ENCODE assay signal across 1 cellular context in the genomic region with DNA sequence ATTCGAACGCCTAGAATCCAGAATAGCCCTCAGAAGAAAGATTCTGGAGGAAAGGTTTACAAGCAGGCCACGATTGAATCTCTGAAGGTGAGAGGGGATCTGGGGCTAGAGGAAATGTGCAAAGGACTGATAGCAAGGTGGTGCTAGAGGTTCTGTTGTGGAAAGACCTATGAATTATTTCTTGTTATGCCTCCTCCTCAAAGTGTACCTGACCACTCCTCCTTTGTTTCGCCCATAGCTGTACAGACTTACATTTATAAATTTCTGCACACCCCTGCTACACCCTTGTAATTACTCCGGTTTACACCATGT.
TF ChIP-seq lines count a peak whose summit lies in the region.

No MANE protein-coding gene starts in this region.

TF ChIP-seq in K562, 482 proteins besides CTCF, POLR2A, EP300 and RAD21 (continued from another document and continues in another):
- TF ChIP-seq, protein P1, sequence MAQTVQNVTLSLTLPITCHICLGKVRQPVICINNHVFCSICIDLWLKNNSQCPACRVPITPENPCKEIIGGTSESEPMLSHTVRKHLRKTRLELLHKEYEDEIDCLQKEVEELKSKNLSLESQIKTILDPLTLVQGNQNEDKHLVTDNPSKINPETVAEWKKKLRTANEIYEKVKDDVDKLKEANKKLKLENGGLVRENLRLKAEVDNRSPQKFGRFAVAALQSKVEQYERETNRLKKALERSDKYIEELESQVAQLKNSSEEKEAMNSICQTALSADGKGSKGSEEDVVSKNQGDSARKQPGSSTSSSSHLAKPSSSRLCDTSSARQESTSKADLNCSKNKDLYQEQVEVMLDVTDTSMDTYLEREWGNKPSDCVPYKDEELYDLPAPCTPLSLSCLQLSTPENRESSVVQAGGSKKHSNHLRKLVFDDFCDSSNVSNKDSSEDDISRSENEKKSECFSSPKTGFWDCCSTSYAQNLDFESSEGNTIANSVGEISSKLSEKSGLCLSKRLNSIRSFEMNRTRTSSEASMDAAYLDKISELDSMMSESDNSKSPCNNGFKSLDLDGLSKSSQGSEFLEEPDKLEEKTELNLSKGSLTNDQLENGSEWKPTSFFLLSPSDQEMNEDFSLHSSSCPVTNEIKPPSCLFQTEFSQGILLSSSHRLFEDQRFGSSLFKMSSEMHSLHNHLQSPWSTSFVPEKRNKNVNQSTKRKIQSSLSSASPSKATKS (CRISPR knock-in tag; IDR thresholded peaks at IDR 0.05): no peak
- TF ChIP-seq, protein P2, sequence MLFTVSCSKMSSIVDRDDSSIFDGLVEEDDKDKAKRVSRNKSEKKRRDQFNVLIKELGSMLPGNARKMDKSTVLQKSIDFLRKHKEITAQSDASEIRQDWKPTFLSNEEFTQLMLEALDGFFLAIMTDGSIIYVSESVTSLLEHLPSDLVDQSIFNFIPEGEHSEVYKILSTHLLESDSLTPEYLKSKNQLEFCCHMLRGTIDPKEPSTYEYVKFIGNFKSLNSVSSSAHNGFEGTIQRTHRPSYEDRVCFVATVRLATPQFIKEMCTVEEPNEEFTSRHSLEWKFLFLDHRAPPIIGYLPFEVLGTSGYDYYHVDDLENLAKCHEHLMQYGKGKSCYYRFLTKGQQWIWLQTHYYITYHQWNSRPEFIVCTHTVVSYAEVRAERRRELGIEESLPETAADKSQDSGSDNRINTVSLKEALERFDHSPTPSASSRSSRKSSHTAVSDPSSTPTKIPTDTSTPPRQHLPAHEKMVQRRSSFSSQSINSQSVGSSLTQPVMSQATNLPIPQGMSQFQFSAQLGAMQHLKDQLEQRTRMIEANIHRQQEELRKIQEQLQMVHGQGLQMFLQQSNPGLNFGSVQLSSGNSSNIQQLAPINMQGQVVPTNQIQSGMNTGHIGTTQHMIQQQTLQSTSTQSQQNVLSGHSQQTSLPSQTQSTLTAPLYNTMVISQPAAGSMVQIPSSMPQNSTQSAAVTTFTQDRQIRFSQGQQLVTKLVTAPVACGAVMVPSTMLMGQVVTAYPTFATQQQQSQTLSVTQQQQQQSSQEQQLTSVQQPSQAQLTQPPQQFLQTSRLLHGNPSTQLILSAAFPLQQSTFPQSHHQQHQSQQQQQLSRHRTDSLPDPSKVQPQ (CRISPR knock-in tag; IDR thresholded peaks at IDR 0.05; ENCODE audit: borderline replicate concordance): no peak
- TF ChIP-seq SMARCA5 (IDR thresholded peaks at IDR 0.05) (no peak), GATAD2A (IDR thresholded peaks at IDR 0.05) (no peak), CBX3 (IDR thresholded peaks at IDR 0.05; ENCODE audit: borderline replicate concordance in 1 of 2, low read length in 2 of 2) (peak in 1 of 2 experiments; percentile 33; a peak in 1 of 3 replicates), PCBP2 (IDR thresholded peaks at IDR 0.05; ENCODE audit: low read depth, low read length, poor library complexity, severe bottlenecking) (no peak), FOS (IDR thresholded peaks at IDR 0.05; ENCODE audit: extremely low read depth, insufficient read length) (no peak), CBX2 (IDR thresholded peaks at IDR 0.05; ENCODE audit: insufficient read depth, low read length, poor library complexity, severe bottlenecking) (no peak), ZC3H11A (IDR thresholded peaks at IDR 0.05; ENCODE audit: low read depth, low read length) (no peak), RBM39 (optimal IDR thresholded peaks at IDR 0.05; ENCODE audit: low read depth, low read length) (no peak), RUNX1 (IDR thresholded peaks at IDR 0.05; ENCODE audit: low read depth) (no peak), ESRRA (IDR thresholded peaks at IDR 0.05; ENCODE audit: borderline replicate concordance, low read depth) (no peak; the same call in 1 of the 2 replicates), ZNF699 (CRISPR knock-in tag; IDR thresholded peaks at IDR 0.05; ENCODE audit: insufficient replicate concordance) (no peak), SP1 (CRISPR knock-in tag; IDR thresholded peaks at IDR 0.05) (no peak), LCOR (CRISPR knock-in tag; IDR thresholded peaks at IDR 0.05) (no peak), ZFP36 (IDR thresholded peaks at IDR 0.05; ENCODE audit: low read depth, low read length, partially characterized antibody) (no peak), COPS2 (conservative IDR thresholded peaks at IDR 0.05) (no peak), ZSCAN32 (CRISPR knock-in tag; IDR thresholded peaks at IDR 0.05) (no peak), ERF (CRISPR knock-in tag; IDR thresholded peaks at IDR 0.05) (no peak), RHOXF2B (CRISPR knock-in tag; conservative IDR thresholded peaks at IDR 0.05) (no peak), RFX7 (CRISPR knock-in tag; IDR thresholded peaks at IDR 0.05) (no peak), RBM15 (IDR thresholded peaks at IDR 0.05; ENCODE audit: insufficient read depth, low read length) (no peak), BHLHE40 (IDR thresholded peaks at IDR 0.05; ENCODE audit: low read length) (no peak), RBM14 (IDR thresholded peaks at IDR 0.05; ENCODE audit: borderline replicate concordance, insufficient read depth, low read depth, low read length) (no peak), PHF8 (IDR thresholded peaks at IDR 0.05; ENCODE audit: borderline replicate concordance, low read length) (no peak), NR4A1 (CRISPR knock-in tag; IDR thresholded peaks at IDR 0.05) (no peak), NR4A1 (tag; IDR thresholded peaks at IDR 0.05) (no peak)
- TF ChIP-seq, protein P3, sequence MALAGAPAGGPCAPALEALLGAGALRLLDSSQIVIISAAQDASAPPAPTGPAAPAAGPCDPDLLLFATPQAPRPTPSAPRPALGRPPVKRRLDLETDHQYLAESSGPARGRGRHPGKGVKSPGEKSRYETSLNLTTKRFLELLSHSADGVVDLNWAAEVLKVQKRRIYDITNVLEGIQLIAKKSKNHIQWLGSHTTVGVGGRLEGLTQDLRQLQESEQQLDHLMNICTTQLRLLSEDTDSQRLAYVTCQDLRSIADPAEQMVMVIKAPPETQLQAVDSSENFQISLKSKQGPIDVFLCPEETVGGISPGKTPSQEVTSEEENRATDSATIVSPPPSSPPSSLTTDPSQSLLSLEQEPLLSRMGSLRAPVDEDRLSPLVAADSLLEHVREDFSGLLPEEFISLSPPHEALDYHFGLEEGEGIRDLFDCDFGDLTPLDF (CRISPR knock-in tag; IDR thresholded peaks at IDR 0.05): no peak
- TF ChIP-seq, protein P4, sequence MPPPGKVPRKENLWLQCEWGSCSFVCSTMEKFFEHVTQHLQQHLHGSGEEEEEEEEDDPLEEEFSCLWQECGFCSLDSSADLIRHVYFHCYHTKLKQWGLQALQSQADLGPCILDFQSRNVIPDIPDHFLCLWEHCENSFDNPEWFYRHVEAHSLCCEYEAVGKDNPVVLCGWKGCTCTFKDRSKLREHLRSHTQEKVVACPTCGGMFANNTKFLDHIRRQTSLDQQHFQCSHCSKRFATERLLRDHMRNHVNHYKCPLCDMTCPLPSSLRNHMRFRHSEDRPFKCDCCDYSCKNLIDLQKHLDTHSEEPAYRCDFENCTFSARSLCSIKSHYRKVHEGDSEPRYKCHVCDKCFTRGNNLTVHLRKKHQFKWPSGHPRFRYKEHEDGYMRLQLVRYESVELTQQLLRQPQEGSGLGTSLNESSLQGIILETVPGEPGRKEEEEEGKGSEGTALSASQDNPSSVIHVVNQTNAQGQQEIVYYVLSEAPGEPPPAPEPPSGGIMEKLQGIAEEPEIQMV (tag; conservative IDR thresholded peaks at IDR 0.05; ENCODE audit: low read depth): no peak
- TF ChIP-seq, protein P5, sequence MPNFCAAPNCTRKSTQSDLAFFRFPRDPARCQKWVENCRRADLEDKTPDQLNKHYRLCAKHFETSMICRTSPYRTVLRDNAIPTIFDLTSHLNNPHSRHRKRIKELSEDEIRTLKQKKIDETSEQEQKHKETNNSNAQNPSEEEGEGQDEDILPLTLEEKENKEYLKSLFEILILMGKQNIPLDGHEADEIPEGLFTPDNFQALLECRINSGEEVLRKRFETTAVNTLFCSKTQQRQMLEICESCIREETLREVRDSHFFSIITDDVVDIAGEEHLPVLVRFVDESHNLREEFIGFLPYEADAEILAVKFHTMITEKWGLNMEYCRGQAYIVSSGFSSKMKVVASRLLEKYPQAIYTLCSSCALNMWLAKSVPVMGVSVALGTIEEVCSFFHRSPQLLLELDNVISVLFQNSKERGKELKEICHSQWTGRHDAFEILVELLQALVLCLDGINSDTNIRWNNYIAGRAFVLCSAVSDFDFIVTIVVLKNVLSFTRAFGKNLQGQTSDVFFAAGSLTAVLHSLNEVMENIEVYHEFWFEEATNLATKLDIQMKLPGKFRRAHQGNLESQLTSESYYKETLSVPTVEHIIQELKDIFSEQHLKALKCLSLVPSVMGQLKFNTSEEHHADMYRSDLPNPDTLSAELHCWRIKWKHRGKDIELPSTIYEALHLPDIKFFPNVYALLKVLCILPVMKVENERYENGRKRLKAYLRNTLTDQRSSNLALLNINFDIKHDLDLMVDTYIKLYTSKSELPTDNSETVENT (CRISPR knock-in tag; IDR thresholded peaks at IDR 0.05): no peak
- TF ChIP-seq, protein P6, sequence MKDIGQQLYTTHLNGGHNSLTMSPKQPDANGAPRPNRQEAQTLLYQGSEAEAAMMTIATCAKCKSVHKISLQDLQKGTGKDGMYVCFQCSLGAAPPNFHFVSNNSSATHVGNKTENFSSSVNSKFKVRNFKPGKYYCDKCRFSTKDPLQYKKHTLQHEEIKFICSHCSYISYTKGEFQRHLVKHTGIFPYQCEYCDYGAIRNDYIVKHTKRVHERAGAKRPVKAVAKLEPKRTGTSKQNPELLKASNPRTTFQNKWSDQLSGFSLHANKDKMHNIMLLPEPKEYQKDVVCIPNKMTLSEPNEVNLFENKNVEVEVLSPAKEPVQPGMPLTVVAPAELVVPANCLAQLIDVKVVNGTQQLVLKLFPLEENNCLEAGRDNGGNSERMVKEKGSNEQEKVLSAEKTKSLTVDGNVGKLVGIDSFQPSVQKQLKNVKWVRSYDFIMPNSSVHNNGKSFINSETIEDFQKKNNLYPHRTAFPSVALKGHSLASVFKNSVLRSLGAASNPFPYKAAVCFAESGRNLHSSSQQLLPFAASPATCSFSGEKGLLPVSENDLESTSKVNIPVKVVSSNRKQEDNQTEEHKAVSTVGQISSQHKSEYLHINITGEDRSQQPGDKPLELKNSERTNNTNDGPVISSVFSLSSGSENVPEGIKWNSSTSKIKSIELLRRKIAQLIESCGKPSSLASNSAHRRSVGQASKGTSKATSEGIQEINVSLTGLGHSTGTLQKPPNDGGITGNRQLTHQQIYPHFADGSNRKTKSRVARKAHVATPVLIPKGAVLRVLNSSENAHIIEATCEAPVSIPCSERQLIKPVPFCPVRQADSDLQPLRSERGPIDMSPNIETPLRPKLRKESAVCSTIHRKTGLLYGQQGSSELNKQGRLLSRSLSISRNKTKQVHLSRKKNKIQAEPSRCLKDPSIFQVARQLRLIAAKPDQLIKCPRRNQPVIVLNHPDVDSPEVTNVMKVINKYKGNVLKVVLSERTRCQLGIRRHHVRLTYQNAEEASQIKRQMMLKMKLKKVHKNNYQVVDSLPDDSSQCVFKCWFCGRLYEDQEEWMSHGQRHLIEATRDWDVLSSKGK (CRISPR knock-in tag; IDR thresholded peaks at IDR 0.05): no peak
- TF ChIP-seq, protein P7, sequence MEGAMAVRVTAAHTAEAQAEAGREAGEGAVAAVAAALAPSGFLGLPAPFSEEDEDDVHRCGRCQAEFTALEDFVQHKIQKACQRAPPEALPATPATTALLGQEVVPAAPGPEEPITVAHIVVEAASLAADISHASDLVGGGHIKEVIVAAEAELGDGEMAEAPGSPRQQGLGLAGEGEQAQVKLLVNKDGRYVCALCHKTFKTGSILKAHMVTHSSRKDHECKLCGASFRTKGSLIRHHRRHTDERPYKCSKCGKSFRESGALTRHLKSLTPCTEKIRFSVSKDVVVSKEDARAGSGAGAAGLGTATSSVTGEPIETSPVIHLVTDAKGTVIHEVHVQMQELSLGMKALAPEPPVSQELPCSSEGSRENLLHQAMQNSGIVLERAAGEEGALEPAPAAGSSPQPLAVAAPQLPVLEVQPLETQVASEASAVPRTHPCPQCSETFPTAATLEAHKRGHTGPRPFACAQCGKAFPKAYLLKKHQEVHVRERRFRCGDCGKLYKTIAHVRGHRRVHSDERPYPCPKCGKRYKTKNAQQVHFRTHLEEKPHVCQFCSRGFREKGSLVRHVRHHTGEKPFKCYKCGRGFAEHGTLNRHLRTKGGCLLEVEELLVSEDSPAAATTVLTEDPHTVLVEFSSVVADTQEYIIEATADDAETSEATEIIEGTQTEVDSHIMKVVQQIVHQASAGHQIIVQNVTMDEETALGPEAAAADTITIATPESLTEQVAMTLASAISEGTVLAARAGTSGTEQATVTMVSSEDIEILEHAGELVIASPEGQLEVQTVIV (CRISPR knock-in tag; IDR thresholded peaks at IDR 0.05; ENCODE audit: borderline replicate concordance): no peak
- TF ChIP-seq, protein P8, sequence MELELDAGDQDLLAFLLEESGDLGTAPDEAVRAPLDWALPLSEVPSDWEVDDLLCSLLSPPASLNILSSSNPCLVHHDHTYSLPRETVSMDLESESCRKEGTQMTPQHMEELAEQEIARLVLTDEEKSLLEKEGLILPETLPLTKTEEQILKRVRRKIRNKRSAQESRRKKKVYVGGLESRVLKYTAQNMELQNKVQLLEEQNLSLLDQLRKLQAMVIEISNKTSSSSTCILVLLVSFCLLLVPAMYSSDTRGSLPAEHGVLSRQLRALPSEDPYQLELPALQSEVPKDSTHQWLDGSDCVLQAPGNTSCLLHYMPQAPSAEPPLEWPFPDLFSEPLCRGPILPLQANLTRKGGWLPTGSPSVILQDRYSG (tag; conservative IDR thresholded peaks at IDR 0.05; ENCODE audit: low read depth): no peak
- TF ChIP-seq, protein P9, sequence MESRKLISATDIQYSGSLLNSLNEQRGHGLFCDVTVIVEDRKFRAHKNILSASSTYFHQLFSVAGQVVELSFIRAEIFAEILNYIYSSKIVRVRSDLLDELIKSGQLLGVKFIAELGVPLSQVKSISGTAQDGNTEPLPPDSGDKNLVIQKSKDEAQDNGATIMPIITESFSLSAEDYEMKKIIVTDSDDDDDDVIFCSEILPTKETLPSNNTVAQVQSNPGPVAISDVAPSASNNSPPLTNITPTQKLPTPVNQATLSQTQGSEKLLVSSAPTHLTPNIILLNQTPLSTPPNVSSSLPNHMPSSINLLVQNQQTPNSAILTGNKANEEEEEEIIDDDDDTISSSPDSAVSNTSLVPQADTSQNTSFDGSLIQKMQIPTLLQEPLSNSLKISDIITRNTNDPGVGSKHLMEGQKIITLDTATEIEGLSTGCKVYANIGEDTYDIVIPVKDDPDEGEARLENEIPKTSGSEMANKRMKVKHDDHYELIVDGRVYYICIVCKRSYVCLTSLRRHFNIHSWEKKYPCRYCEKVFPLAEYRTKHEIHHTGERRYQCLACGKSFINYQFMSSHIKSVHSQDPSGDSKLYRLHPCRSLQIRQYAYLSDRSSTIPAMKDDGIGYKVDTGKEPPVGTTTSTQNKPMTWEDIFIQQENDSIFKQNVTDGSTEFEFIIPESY (CRISPR knock-in tag; IDR thresholded peaks at IDR 0.05): no peak
- TF ChIP-seq, protein P10, sequence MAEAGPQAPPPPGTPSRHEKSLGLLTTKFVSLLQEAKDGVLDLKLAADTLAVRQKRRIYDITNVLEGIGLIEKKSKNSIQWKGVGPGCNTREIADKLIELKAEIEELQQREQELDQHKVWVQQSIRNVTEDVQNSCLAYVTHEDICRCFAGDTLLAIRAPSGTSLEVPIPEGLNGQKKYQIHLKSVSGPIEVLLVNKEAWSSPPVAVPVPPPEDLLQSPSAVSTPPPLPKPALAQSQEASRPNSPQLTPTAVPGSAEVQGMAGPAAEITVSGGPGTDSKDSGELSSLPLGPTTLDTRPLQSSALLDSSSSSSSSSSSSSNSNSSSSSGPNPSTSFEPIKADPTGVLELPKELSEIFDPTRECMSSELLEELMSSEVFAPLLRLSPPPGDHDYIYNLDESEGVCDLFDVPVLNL (CRISPR knock-in tag; IDR thresholded peaks at IDR 0.05; ENCODE audit: low read depth): no peak
- TF ChIP-seq, protein P11, sequence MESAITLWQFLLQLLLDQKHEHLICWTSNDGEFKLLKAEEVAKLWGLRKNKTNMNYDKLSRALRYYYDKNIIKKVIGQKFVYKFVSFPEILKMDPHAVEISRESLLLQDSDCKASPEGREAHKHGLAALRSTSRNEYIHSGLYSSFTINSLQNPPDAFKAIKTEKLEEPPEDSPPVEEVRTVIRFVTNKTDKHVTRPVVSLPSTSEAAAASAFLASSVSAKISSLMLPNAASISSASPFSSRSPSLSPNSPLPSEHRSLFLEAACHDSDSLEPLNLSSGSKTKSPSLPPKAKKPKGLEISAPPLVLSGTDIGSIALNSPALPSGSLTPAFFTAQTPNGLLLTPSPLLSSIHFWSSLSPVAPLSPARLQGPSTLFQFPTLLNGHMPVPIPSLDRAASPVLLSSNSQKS (CRISPR knock-in tag; IDR thresholded peaks at IDR 0.05): no peak
